In the genomic region with DNA sequence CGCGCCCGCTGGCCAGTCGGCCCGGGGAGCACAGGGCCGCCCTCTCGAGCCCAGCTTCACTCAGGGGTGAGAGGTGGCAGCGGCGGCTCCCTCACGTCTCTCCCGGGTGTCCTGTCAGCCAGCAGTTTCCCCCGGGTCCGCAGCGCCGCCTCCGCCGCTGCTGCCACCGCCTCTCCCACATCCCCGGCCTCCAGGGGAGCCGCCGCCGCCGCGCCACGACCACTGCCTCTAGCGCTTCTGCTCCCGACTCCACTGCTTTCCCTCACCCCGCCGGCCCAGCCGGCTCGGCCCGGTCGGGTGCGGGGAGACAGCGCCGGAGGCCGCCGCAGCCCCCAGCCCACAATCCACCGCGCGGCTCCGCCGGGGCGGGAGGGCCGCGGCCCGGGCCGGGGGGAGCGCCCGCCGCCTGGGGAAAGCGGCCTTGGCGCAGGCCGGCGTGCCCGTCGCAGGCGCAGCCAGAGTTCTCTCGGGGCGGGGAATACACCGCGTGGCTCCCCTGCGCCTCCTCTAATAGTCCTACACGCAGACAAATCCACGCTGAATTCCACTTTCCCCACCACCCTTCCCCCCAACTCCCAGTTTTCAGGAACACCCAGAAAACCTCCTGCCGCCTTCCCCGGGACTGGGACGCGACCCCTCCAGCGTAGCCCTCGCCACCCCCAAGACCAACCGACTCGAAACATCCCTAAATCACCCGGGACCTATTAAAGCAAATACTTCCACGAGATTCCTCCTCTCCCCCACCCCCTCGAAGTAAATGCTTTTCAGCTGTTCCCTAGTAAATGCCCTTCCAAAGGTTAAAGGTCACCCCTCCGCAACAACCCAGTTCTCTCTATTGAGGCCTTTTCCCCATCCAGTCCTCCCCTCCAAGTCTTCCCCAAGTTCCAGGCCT, we compare ENCODE assay signal across 1 cellular context.
A peak's percentile ranks its signal among the peaks of the same experiment; 100 is the strongest.
TF ChIP-seq lines count a peak whose summit lies in the region.

A gene with protein sequence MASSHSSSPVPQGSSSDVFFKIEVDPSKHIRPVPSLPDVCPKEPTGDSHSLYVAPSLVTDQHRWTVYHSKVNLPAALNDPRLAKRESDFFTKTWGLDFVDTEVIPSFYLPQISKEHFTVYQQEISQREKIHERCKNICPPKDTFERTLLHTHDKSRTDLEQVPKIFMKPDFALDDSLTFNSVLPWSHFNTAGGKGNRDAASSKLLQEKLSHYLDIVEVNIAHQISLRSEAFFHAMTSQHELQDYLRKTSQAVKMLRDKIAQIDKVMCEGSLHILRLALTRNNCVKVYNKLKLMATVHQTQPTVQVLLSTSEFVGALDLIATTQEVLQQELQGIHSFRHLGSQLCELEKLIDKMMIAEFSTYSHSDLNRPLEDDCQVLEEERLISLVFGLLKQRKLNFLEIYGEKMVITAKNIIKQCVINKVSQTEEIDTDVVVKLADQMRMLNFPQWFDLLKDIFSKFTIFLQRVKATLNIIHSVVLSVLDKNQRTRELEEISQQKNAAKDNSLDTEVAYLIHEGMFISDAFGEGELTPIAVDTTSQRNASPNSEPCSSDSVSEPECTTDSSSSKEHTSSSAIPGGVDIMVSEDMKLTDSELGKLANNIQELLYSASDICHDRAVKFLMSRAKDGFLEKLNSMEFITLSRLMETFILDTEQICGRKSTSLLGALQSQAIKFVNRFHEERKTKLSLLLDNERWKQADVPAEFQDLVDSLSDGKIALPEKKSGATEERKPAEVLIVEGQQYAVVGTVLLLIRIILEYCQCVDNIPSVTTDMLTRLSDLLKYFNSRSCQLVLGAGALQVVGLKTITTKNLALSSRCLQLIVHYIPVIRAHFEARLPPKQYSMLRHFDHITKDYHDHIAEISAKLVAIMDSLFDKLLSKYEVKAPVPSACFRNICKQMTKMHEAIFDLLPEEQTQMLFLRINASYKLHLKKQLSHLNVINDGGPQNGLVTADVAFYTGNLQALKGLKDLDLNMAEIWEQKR (minus strand): TSS at position 346 of the 892 bp plus-strand sequence. CDS start 35,429 bp downstream, outside the sequence.

TF ChIP-seq in H1, 55 proteins besides CTCF, POLR2A, EP300 and RAD21 (continued from another document):
- TF ChIP-seq, protein P1, sequence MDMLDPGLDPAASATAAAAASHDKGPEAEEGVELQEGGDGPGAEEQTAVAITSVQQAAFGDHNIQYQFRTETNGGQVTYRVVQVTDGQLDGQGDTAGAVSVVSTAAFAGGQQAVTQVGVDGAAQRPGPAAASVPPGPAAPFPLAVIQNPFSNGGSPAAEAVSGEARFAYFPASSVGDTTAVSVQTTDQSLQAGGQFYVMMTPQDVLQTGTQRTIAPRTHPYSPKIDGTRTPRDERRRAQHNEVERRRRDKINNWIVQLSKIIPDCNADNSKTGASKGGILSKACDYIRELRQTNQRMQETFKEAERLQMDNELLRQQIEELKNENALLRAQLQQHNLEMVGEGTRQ (IDR thresholded peaks at IDR 0.05; ENCODE audit: low read length): no peak
- TF ChIP-seq TAF1 (IDR thresholded peaks at IDR 0.05; ENCODE audit: low read depth, low read length) (peak; percentile 71), PHF8 (conservative IDR thresholded peaks at IDR 0.05; ENCODE audit: low read depth, low read length) (peak; percentile 74), TAF7 (optimal IDR thresholded peaks at IDR 0.05; ENCODE audit: borderline replicate concordance, low read depth, low read length) (peak; percentile 22), NANOG (IDR thresholded peaks at IDR 0.05; ENCODE audit: insufficient read depth, low read depth, low read length, poor library complexity, severe bottlenecking) (no peak), KDM4A (IDR thresholded peaks at IDR 0.05; ENCODE audit: low read depth, low read length, severe bottlenecking) (peak; percentile 39)
- TF ChIP-seq, protein P2, sequence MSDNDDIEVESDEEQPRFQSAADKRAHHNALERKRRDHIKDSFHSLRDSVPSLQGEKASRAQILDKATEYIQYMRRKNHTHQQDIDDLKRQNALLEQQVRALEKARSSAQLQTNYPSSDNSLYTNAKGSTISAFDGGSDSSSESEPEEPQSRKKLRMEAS (IDR thresholded peaks at IDR 0.05): peak; percentile 12; the same call in 1 of the 2 replicates
